ENCODE assay signal across 20 cellular contexts in genomic region chr16:15635926-15636325, GRCh38. TPM values are rescaled to one million over a fixed set of nuclear protein-coding genes. Genes with fewer than 3 reads are reported as not detected.
DNase-seq lines count a peak whose midpoint lies in the region; ATAC-seq, FAIRE-seq and TF ChIP-seq lines count a peak whose summit lies in the region.
"Had no signal": no experiment of that assay in that cellular context is flagged by ENCODE, and none has a peak within 500 bp of the region (broad histone marks: within the 10 kb centered on the region; RNA-seq: fewer than 3 reads in every experiment).

No MANE protein-coding gene starts in this region.

- no peak for TF ChIP-seq POLR2A in GM12878 (IDR thresholded peaks at IDR 0.05; ENCODE audit: low read depth, low read length)

- H3K27me3 Mint-ChIP-seq in activated T-cell treated with anti-CD3 and anti-CD28 coated beads, Interleukin-2, amount 50 U/mL, for 72 hours (ENCODE audit: low read depth), result no peaks in the 10 kb centered on the region
- no peaks in the 10 kb centered on the region for H3K27me3 Mint-ChIP-seq in stimulated activated memory B cell treated with anti-CD40 and anti-IgM and Interleukin-4, amounts not matched to agents 10 μg/mL and 1 μg/mL and 100 μg/mL, for 72 hours
- no peaks in the 10 kb centered on the region for H3K27me3 Mint-ChIP-seq in endodermal cell (ENCODE audit: insufficient read depth)

- TF ChIP-seq CTCF in OCI-LY3 (IDR thresholded peaks at IDR 0.05; ENCODE audit: low read depth, low read length) (no peak), GM12878 (IDR thresholded peaks at IDR 0.05 in 2 of 3, conservative IDR thresholded peaks at IDR 0.05 in 1 of 3; ENCODE audit: control insufficient read depth in 2 of 3, extremely low read depth in 1 of 3, insufficient read depth in 1 of 3, low read depth in 3 of 3, low read length in 3 of 3) (no peak), endodermal cell (conservative IDR thresholded peaks at IDR 0.05) (no peak)

- peak overlapping the region; percentile 100 for H3K27ac Mint-ChIP-seq in activated T-cell treated with anti-CD3 and anti-CD28 coated beads, Interleukin-2, amount 50 U/mL, for 72 hours
- H3K27ac Mint-ChIP-seq in stimulated activated memory B cell treated with anti-CD40 and anti-IgM and Interleukin-4, amounts not matched to agents 10 μg/mL and 1 μg/mL and 100 μg/mL, for 72 hours, result peak overlapping the region; percentile 99
- H3K27ac Mint-ChIP-seq in endodermal cell, result no peak overlapping the region
- H3K27ac Mint-ChIP-seq: HFFc6, nephron had no signal

- CTCF ChIA-PET in GM12878 (lab: Yijun Ruan, JAX), result interaction anchor here (0.7 to 1.0 kb wide), 3 partner anchors 10 to 200 kb away, joined by 3 read pairs; no protein-coding TSS in a partner anchor

- FAIRE-seq in GM12878 (lab: Jason Lieb, UNC), result no peak
- FAIRE-seq in urothelium cell line (lab: Jason Lieb, UNC), result no peak

- no peaks in the 10 kb centered on the region for H4K20me1 ChIP-seq in OCI-LY3 (ENCODE audit: insufficient read depth, low read length)
- H4K20me1 ChIP-seq in GM12878 (ENCODE audit: control insufficient read depth, insufficient read depth), result no peaks in the 10 kb centered on the region

- H3K9ac ChIP-seq in OCI-LY3 (ENCODE audit: low read length) (peak overlapping the region; percentile 52; the same call in 1 of the 2 replicates), GM12878 (ENCODE audit: control insufficient read depth, insufficient read depth, low read length) (no peak overlapping the region), endodermal cell (ENCODE audit: extremely low read depth, low read length, poor library complexity, severe bottlenecking) (no peak overlapping the region)

- peak overlapping the region; percentile 64 for H3K4me2 ChIP-seq in OCI-LY3 (ENCODE audit: low read length)
- peak overlapping the region; percentile 72; the same call in 1 of the 2 replicates for H3K4me2 ChIP-seq in GM12878 (ENCODE audit: control insufficient read depth, insufficient read depth)

- DNase-seq in activated T-cell treated with anti-CD3 and anti-CD28 coated beads, Interleukin-2, amount 50 U/mL, for 72 hours, result no peak
- DNase-seq in activated T-cell treated with anti-CD3 and anti-CD28 coated beads, Interleukin-2, amount 50 U/mL, for 1 hour, result no peak
- no peak for DNase-seq in GM12878 (ENCODE audit: low read depth, low spot score)
- no peak for DNase-seq in SKM-1 treated with dmso at 0.1 percent for 144 hours (lab: John Stamatoyannopoulos, UW; ENCODE audit: unreplicated experiment)
- DNase-seq in urothelium cell line (ENCODE audit: low spot score), result no peak
- no peak for DNase-seq in endodermal cell
- DNase-seq: ACHN; Caco-2; effector CD8-positive, alpha-beta T cell; heart left ventricle; HFFc6; NCI-H2171 treated with DMSO at 0.1 percent for 48 hours; NCI-H774; stimulated activated naive CD4-positive, alpha-beta T cell treated with Interleukin-2 at 50 U/mL for 16 hours; upper lobe of right lung had no signal

- no peak for TF ChIP-seq RAD21 in GM12878 (IDR thresholded peaks at IDR 0.05; ENCODE audit: insufficient read depth, low read depth, low read length)

- TSS peak; percentile 19 for BruUV-seq in GM12878 (replicated peaks; lab: Mats Ljungman, UMichigan)

- H2AFZ ChIP-seq in OCI-LY3 (ENCODE audit: low read depth, low read length) (no peak overlapping the region), GM12878 (ENCODE audit: control insufficient read depth, low read depth, low read length) (no peak overlapping the region)

- WGBS in GM12878 (ENCODE audit: insufficient coverage, insufficient replicate concordance, low lambda C conversion rate, missing lambda C conversion rate), result 52% methylated on average over 9 of the region's 9 CpGs
- WGBS in endodermal cell (ENCODE audit: insufficient coverage in 1 of 2, insufficient read length in 1 of 2), 2 experiments, result 95 to 97% methylated on average over 5 to 9 of the region's 9 CpGs

- H3K4me3 Mint-ChIP-seq in activated T-cell treated with anti-CD3 and anti-CD28 coated beads, Interleukin-2, amount 50 U/mL, for 72 hours, result peak overlapping the region in 1 of 2 donors; percentile 93
- H3K4me3 Mint-ChIP-seq in stimulated activated memory B cell treated with anti-CD40 and anti-IgM and Interleukin-4, amounts not matched to agents 10 μg/mL and 1 μg/mL and 100 μg/mL, for 72 hours, result peak overlapping the region; percentile 69
- no peak overlapping the region for H3K4me3 Mint-ChIP-seq in endodermal cell
- H3K4me3 Mint-ChIP-seq: HFFc6, nephron had no signal

- TF ChIP-seq EP300 in GM12878 (IDR thresholded peaks at IDR 0.05; ENCODE audit: borderline replicate concordance in 1 of 2, control insufficient read depth in 1 of 2, low read depth in 2 of 2, low read length in 2 of 2), result no peak

- intact Hi-C loops in GM12878 (cut with micrococcal nuclease; ENCODE audit: unreplicated experiment), result no loop called here

- H3K4me1 Mint-ChIP-seq in activated T-cell treated with anti-CD3 and anti-CD28 coated beads, Interleukin-2, amount 50 U/mL, for 72 hours (ENCODE audit: low read depth), result peaks cover 67% of the 10 kb centered on the region
- H3K4me1 Mint-ChIP-seq in stimulated activated memory B cell treated with anti-CD40 and anti-IgM and Interleukin-4, amounts not matched to agents 10 μg/mL and 1 μg/mL and 100 μg/mL, for 72 hours, result peaks cover 90% of the 10 kb centered on the region
- H3K4me1 Mint-ChIP-seq in endodermal cell, result no peaks in the 10 kb centered on the region

- in situ Hi-C loops in GM12878 (cut with MboI), result loop anchor here (25.0 kb wide), 1 partner anchor 999 kb away; the partner anchor contains the start of genes BFAR and PARN

- POLR2A ChIA-PET in GM12878 (lab: Charles Lee), result interaction anchor here (1.0 to 1.6 kb wide), 2 partner anchors 10 to 45 kb away, joined by 4 to 5 read pairs; no protein-coding TSS in a partner anchor

- RAD21 ChIA-PET in GM12878 (lab: Charles Lee; ENCODE audit: unreplicated experiment), result interaction anchor here (1.4 kb wide), 1 partner anchor 36 kb away, joined by 3 read pairs; no protein-coding TSS in a partner anchor

- peaks cover 94% of the 10 kb centered on the region for H3K4me1 ChIP-seq in OCI-LY3 (ENCODE audit: low read length)
- peaks cover 41% of the 10 kb centered on the region for H3K4me1 ChIP-seq in GM12878 (ENCODE audit: control insufficient read depth, insufficient read depth, low read length)
- H3K4me1 ChIP-seq in endodermal cell (ENCODE audit: control insufficient read depth, insufficient read depth, low read length), result no peaks in the 10 kb centered on the region
- H3K4me1 ChIP-seq: Caco-2 had no signal

- peak overlapping the region; percentile 40 for H3K4me3 ChIP-seq in OCI-LY3 (ENCODE audit: low read length)
- no peak overlapping the region for H3K4me3 ChIP-seq in GM12878
- no peak overlapping the region for H3K4me3 ChIP-seq in endodermal cell (ENCODE audit: low read length)
- H3K4me3 ChIP-seq: heart left ventricle, Peyer's patch, upper lobe of right lung had no signal

- H3K27me3 ChIP-seq in OCI-LY3 (ENCODE audit: low read depth, low read length) (no peaks in the 10 kb centered on the region), GM12878 (replicated peaks in 1 of 2; ENCODE audit: control insufficient read depth in 2 of 2, insufficient read depth in 2 of 2, low read length in 1 of 2) (no peaks in the 10 kb centered on the region), endodermal cell (ENCODE audit: control insufficient read depth, insufficient read depth, low read length, poor library complexity, severe bottlenecking) (no peaks in the 10 kb centered on the region)
- H3K27me3 ChIP-seq: heart left ventricle, Peyer's patch, upper lobe of right lung had no signal

- no peak for ATAC-seq in activated T-cell treated with anti-CD3 and anti-CD28 coated beads, Interleukin-2, amount 50 U/mL, for 72 hours (replicated peaks in 1 of 2)
- ATAC-seq in GM12878, result no peak
- ATAC-seq in stimulated activated memory B cell treated with anti-CD40 and anti-IgM and Interleukin-4, amounts not matched to agents 10 μg/mL and 1 μg/mL and 100 μg/mL, for 72 hours, result no peak
- ATAC-seq: heart left ventricle, SK-N-SH treated with all-trans-retinoic acid at 6 μM for 48 hours, upper lobe of right lung had no signal

- SMC1A ChIA-PET in GM12878 (lab: Charles Lee; ENCODE audit: uncharacterized antibody, unreplicated experiment), result interaction anchor here (0.6 to 3.2 kb wide), 7 partner anchors 9 to 181 kb away, joined by 3 to 13 read pairs (median 5); no protein-coding TSS in a partner anchor

- no peaks in the 10 kb centered on the region for H3K9me3 ChIP-seq in OCI-LY3 (ENCODE audit: insufficient read depth, low read length)
- H3K9me3 ChIP-seq in GM12878 (replicated peaks; ENCODE audit: control insufficient read depth, insufficient read depth, low read length), result no peaks in the 10 kb centered on the region
- peaks cover 7% of the 10 kb centered on the region for H3K9me3 ChIP-seq in endodermal cell (ENCODE audit: control insufficient read depth, low read length)
- H3K9me3 ChIP-seq: Caco-2, heart left ventricle, Peyer's patch, upper lobe of right lung had no signal

- H3K36me3 Mint-ChIP-seq in activated T-cell treated with anti-CD3 and anti-CD28 coated beads, Interleukin-2, amount 50 U/mL, for 72 hours (ENCODE audit: insufficient read depth in 2 of 2), result peaks cover 22 to 49% of the 10 kb centered on the region in 2 donors
- H3K36me3 Mint-ChIP-seq in stimulated activated memory B cell treated with anti-CD40 and anti-IgM and Interleukin-4, amounts not matched to agents 10 μg/mL and 1 μg/mL and 100 μg/mL, for 72 hours, result peaks cover 62% of the 10 kb centered on the region
- peaks cover 74% of the 10 kb centered on the region for H3K36me3 Mint-ChIP-seq in endodermal cell (ENCODE audit: low read depth)

- peaks cover 75% of the 10 kb centered on the region for H3K36me3 ChIP-seq in OCI-LY3 (replicated peaks; ENCODE audit: low read depth, low read length)
- peaks cover 6 to 29% of the 10 kb centered on the region in 2 experiments for H3K36me3 ChIP-seq in GM12878 (ENCODE audit: control insufficient read depth in 2 of 2, insufficient read depth in 2 of 2, low read length in 1 of 2)
- H3K36me3 ChIP-seq in endodermal cell (ENCODE audit: control insufficient read depth, insufficient read depth, low read length), result peaks cover 76% of the 10 kb centered on the region

- H3K27ac ChIP-seq in OCI-LY3 (ENCODE audit: low read length), result peak overlapping the region; percentile 98
- H3K27ac ChIP-seq in GM12878 (ENCODE audit: control insufficient read depth, insufficient read depth), result peak overlapping the region; percentile 77
- H3K27ac ChIP-seq in endodermal cell (ENCODE audit: low read depth, low read length), result no peak overlapping the region
- H3K27ac ChIP-seq: upper lobe of right lung had no signal

- no peaks in the 10 kb centered on the region for H3K9me3 Mint-ChIP-seq in activated T-cell treated with anti-CD3 and anti-CD28 coated beads, Interleukin-2, amount 50 U/mL, for 72 hours
- H3K9me3 Mint-ChIP-seq in stimulated activated memory B cell treated with anti-CD40 and anti-IgM and Interleukin-4, amounts not matched to agents 10 μg/mL and 1 μg/mL and 100 μg/mL, for 72 hours, result no peaks in the 10 kb centered on the region
- peaks cover 4% of the 10 kb centered on the region for H3K9me3 Mint-ChIP-seq in endodermal cell
- H3K9me3 Mint-ChIP-seq: HFFc6, nephron had no signal

- H3K79me2 ChIP-seq in OCI-LY3 (ENCODE audit: low read length), result peaks cover 80% of the 10 kb centered on the region
- peaks cover 32% of the 10 kb centered on the region for H3K79me2 ChIP-seq in GM12878 (ENCODE audit: control insufficient read depth, insufficient read depth, low read length)

RNA-seq across cellular contexts. Expression of gene MARF1, which starts 7.0 kb away (rescaled TPM):
- 10 to 100 TPM; 74.3 TPM for total RNA-seq in activated T-cell treated with anti-CD3 and anti-CD28 coated beads, Interleukin-2, amount 50 U/mL, for 72 hours
- total RNA-seq in GM12878 (2013; cell fraction: nucleolus; rRNA removed), result 164 and 178 TPM in 2 replicates
- 11.7 and 13.8 TPM in 2 replicates for total RNA-seq in GM12878 (2014; rRNA removed)
- 13.0 and 13.5 TPM in 2 replicates for total RNA-seq in GM12878 (2014; rRNA removed; fragmentation: Illumina TruSeq; extraction: Trizol)
- 40.1 and 41.6 TPM in 2 replicates for total RNA-seq in GM12878 (2021)
- polyA plus RNA-seq in GM12878 (2011; ENCODE audit: low read depth), result 21.0 TPM
- polyA plus RNA-seq in GM12878 (2011; rRNA removed), result 21.4 and 24.1 TPM in 2 replicates
- 13.3 and 19.5 TPM in 2 replicates for polyA plus RNA-seq in GM12878 (2011; cell fraction: cytosol; rRNA removed)
- polyA plus RNA-seq in GM12878 (2011; cell fraction: nucleus; rRNA removed), result 75.8 and 83.5 TPM in 2 replicates
- 19.9 and 20.7 TPM in 2 replicates for polyA plus RNA-seq in GM12878 (2012)
- polyA plus RNA-seq in GM12878 (2014; fragmentation: Illumina TruSeq; extraction: Trizol), result 23.8 and 27.7 TPM in 2 replicates
- polyA plus RNA-seq in GM12878 (2014; fragmentation: Nextera tagmentation; extraction: Ambion mirVana), result 1 to 10 TPM; 4.5 to 5.9 TPM
- 19.1 and 20.7 TPM in 2 replicates for polyA plus RNA-seq in GM12878 (2014; rRNA removed)
- polyA plus RNA-seq in GM12878 (2016; fragmentation: Nextera tagmentation; extraction: Ambion mirVana), result 10 to 100 TPM; 13.4 to 14.3 TPM
- polyA minus RNA-seq in GM12878 (2011; rRNA and poly(A)+ RNA removed), result 27.6 and 60.3 TPM in 2 replicates
- polyA minus RNA-seq in GM12878 (2011; cell fraction: cytosol; rRNA and poly(A)+ RNA removed), result 13.4 and 13.9 TPM in 2 replicates
- 34.2 and 47.5 TPM in 2 replicates for polyA minus RNA-seq in GM12878 (2011; cell fraction: nucleus; rRNA and poly(A)+ RNA removed)
- 10 to 100 TPM; 39.3 to 39.6 TPM for total RNA-seq in endodermal cell
- polyA plus RNA-seq in endodermal cell (2013, experiment 1 of 2), result 29.8 TPM
- 25.0 TPM for polyA plus RNA-seq in endodermal cell (2013, experiment 2 of 2)

RNA-seq across cellular contexts. Expression of gene NDE1, which starts 14.1 kb away (rescaled TPM):
- total RNA-seq in activated T-cell treated with anti-CD3 and anti-CD28 coated beads, Interleukin-2, amount 50 U/mL, for 72 hours, result 100 to 1,000 TPM; 106 to 122 TPM
- 114 and 115 TPM in 2 replicates for total RNA-seq in GM12878 (2013; cell fraction: nucleolus; rRNA removed)
- total RNA-seq in GM12878 (2014; rRNA removed), result 68.4 and 73.1 TPM in 2 replicates
- 89.0 and 92.8 TPM in 2 replicates for total RNA-seq in GM12878 (2014; rRNA removed; fragmentation: Illumina TruSeq; extraction: Trizol)
- total RNA-seq in GM12878 (2021), result 148 and 156 TPM in 2 replicates
- polyA plus RNA-seq in GM12878 (2011; ENCODE audit: low read depth), result 32.2 TPM
- 47.9 and 51.1 TPM in 2 replicates for polyA plus RNA-seq in GM12878 (2011; rRNA removed)
- 62.1 and 78.8 TPM in 2 replicates for polyA plus RNA-seq in GM12878 (2011; cell fraction: cytosol; rRNA removed)
- polyA plus RNA-seq in GM12878 (2011; cell fraction: nucleus; rRNA removed), result 34.2 and 47.9 TPM in 2 replicates
- polyA plus RNA-seq in GM12878 (2012), result 51.2 and 74.8 TPM in 2 replicates
- 105 and 106 TPM in 2 replicates for polyA plus RNA-seq in GM12878 (2014; fragmentation: Illumina TruSeq; extraction: Trizol)
- polyA plus RNA-seq in GM12878 (2014; fragmentation: Nextera tagmentation; extraction: Ambion mirVana), result 1 to 10 TPM; 5.7 to 7.4 TPM
- polyA plus RNA-seq in GM12878 (2014; rRNA removed), result 82.8 and 92.7 TPM in 2 replicates
- 100 to 1,000 TPM in 1 of 2 experiments, 10 to 100 TPM in 1; 94.6 to 110 TPM for polyA plus RNA-seq in GM12878 (2016; fragmentation: Nextera tagmentation; extraction: Ambion mirVana)
- polyA minus RNA-seq in GM12878 (2011; rRNA and poly(A)+ RNA removed), result 39.5 and 59.3 TPM in 2 replicates
- polyA minus RNA-seq in GM12878 (2011; cell fraction: cytosol; rRNA and poly(A)+ RNA removed), result 40.0 and 49.7 TPM in 2 replicates
- polyA minus RNA-seq in GM12878 (2011; cell fraction: nucleus; rRNA and poly(A)+ RNA removed), result 20.6 and 44.3 TPM in 2 replicates
- 10 to 100 TPM; 60.5 to 69.2 TPM for total RNA-seq in endodermal cell
- polyA plus RNA-seq in endodermal cell (2013, experiment 1 of 2), result 75.0 TPM
- 73.9 TPM for polyA plus RNA-seq in endodermal cell (2013, experiment 2 of 2)
